ENCODE assay signal across 21 cellular contexts in genomic region chr5:138588013-138588788, GRCh38. TPM values are rescaled to one million over a fixed set of nuclear protein-coding genes. Genes with fewer than 3 reads are reported as not detected.
DNase-seq lines count a peak whose midpoint lies in the region; ATAC-seq and TF ChIP-seq lines count a peak whose summit lies in the region.
"Had no signal": no experiment of that assay in that cellular context is flagged by ENCODE, and none has a peak within 500 bp of the region (broad histone marks: within the 10 kb centered on the region; RNA-seq: fewer than 3 reads in every experiment).

No MANE protein-coding gene starts in this region.

- peaks cover 0 to 4% of the 10 kb centered on the region in 2 donors for H3K4me1 ChIP-seq in breast epithelium
- H3K4me1 ChIP-seq in HEK293 (ENCODE audit: control insufficient read depth, insufficient read depth, low read length), result 0 out of 2 replicates have a peak, but pooled peaks cover 5% of the 10 kb centered on the region
- no peaks in the 10 kb centered on the region for H3K4me1 ChIP-seq in mammary epithelial cell (ENCODE audit: insufficient read depth, low read length)
- H3K4me1 ChIP-seq: BE2C, BLaER1 had no signal

- dilution Hi-C loops in mammary epithelial cell (cut with HindIII; ENCODE audit: low sequenced_read_pairs), result loop anchor here (5.0 kb wide), 1 partner anchor 104 kb away; no protein-coding TSS in a partner anchor

- H3K27me3 Mint-ChIP-seq in MCF 10A (ENCODE audit: insufficient read depth, unreplicated experiment), result peaks cover 10% of the 10 kb centered on the region

- H3K4me3 ChIP-seq in breast epithelium (no peak overlapping the region), HEK293 (ENCODE audit: low read depth, low read length) (no peak overlapping the region), mammary epithelial cell (replicated peaks in 1 of 3; ENCODE audit: insufficient read depth in 1 of 3, low read depth in 2 of 3, low read length in 3 of 3) (no peak overlapping the region)
- H3K4me3 ChIP-seq: BLaER1 had no signal

- no peak overlapping the region for H2AFZ ChIP-seq in mammary epithelial cell (ENCODE audit: low read depth, low read length)

- no peak overlapping the region for H3K27ac Mint-ChIP-seq in MCF 10A (ENCODE audit: low read depth, unreplicated experiment)
- peak overlapping the region; percentile 13 for H3K27ac Mint-ChIP-seq in stimulated activated effector memory CD8-positive, alpha-beta T cell treated with anti-CD3 and anti-CD28 coated beads, Interleukin-12 subunit alpha, Interleukin-12 subunit beta, amount 100 ng/mL, for 72 hours
- H3K27ac Mint-ChIP-seq: CD4-positive, alpha-beta memory T cell; CD8-positive, alpha-beta memory T cell had no signal

- no peak for TF ChIP-seq CTCF in breast epithelium (IDR thresholded peaks at IDR 0.05)
- no peak for TF ChIP-seq CTCF in MCF 10A (IDR thresholded peaks at IDR 0.05; ENCODE audit: unreplicated experiment)
- TF ChIP-seq CTCF in HEK293 (tag by site-specific recombination; IDR thresholded peaks at IDR 0.05), result no peak
- TF ChIP-seq CTCF in mammary epithelial cell (conservative IDR thresholded peaks at IDR 0.05 in 1 of 2, IDR thresholded peaks at IDR 0.05 in 1 of 2; ENCODE audit: extremely low read depth in 1 of 2, insufficient read depth in 1 of 2, low read depth in 1 of 2, low read length in 2 of 2), result no peak

- H3K36me3 ChIP-seq in breast epithelium (no peaks in the 10 kb centered on the region), HEK293 (ENCODE audit: control insufficient read depth in 2 of 2, insufficient read depth in 1 of 2, low read length in 2 of 2) (no peaks in the 10 kb centered on the region), mammary epithelial cell (ENCODE audit: insufficient read depth, low read length) (no peaks in the 10 kb centered on the region)
- H3K36me3 ChIP-seq: BE2C, BLaER1 had no signal

- H3K9ac ChIP-seq in mammary epithelial cell (ENCODE audit: insufficient read depth, low read length), result no peak overlapping the region
- H3K9ac ChIP-seq: BLaER1 had no signal

- H3K79me2 ChIP-seq in mammary epithelial cell (ENCODE audit: insufficient read depth, low read length), result no peaks in the 10 kb centered on the region

- POLR2A ChIA-PET in MCF 10A (lab: Yijun Ruan, JAX), result interaction anchor here (0.5 to 5.5 kb wide), 9 partner anchors 8 to 1813 kb away, joined by 3 to 45 read pairs (median 3); partner anchors contain the start of genes ANKHD1, CTNNA1 and HSPA9
- POLR2A ChIA-PET in HEK293 (lab: Yijun Ruan, JAX), result interaction anchor here (1.2 kb wide), 1 partner anchor 13 kb away, joined by 3 read pairs; the partner anchor contains the start of gene HSPA9

- no peak overlapping the region for H3K4me3 Mint-ChIP-seq in MCF 10A (ENCODE audit: unreplicated experiment)
- no peak overlapping the region for H3K4me3 Mint-ChIP-seq in stimulated activated effector memory CD8-positive, alpha-beta T cell treated with anti-CD3 and anti-CD28 coated beads, Interleukin-12 subunit alpha, Interleukin-12 subunit beta, amount 100 ng/mL, for 72 hours
- H3K4me3 Mint-ChIP-seq: CD4-positive, CD25-positive, alpha-beta regulatory T cell; CD8-positive, alpha-beta memory T cell had no signal

- 9% methylated on average over 2 of the region's 2 CpGs for WGBS in mammary epithelial cell (ENCODE audit: low coverage, missing lambda C conversion rate)

- no peaks in the 10 kb centered on the region for H3K9me3 ChIP-seq in breast epithelium
- no peaks in the 10 kb centered on the region for H3K9me3 ChIP-seq in HEK293 (ENCODE audit: control insufficient read depth, insufficient read depth, low read depth, low read length)
- H3K9me3 ChIP-seq in mammary epithelial cell (replicated peaks; ENCODE audit: insufficient read depth, low read length), result no peaks in the 10 kb centered on the region
- H3K9me3 ChIP-seq: BE2C, BLaER1 had no signal

- BruUV-seq in MCF 10A (replicated peaks; lab: Mats Ljungman, UMichigan) (no TSS peak), mammary epithelial cell (replicated peaks; lab: Mats Ljungman, UMichigan) (no TSS peak)

- DNase-seq in breast epithelium (ENCODE audit: low spot score in 2 of 2) (peak in 1 of 2 donors; percentile 58), MCF 10A (ENCODE audit: unreplicated experiment) (no peak), mammary epithelial cell (peak; percentile 72), cardiac septum (ENCODE audit: low spot score) (no peak), SIG-M5 treated with dmso at 0.1 percent for 504 hours (lab: John Stamatoyannopoulos, UW; ENCODE audit: unreplicated experiment) (no peak)
- DNase-seq in stimulated activated effector memory CD8-positive, alpha-beta T cell treated with anti-CD3 and anti-CD28 coated beads, Interleukin-12 subunit alpha, Interleukin-12 subunit beta, amount 100 ng/mL, for 72 hours (ENCODE audit: low spot score in 2 of 2), result no peak
- DNase-seq in stimulated activated CD4-positive, alpha-beta T cell treated with anti-CD3 and anti-CD28 coated beads, Interleukin-1b, Interleukin-23, amount 100 ng/mL, for 48 hours, result no peak
- DNase-seq: 8988T; ACHN; BE2C; C1 segment of cervical spinal cord; Calu3; CD4-positive, alpha-beta memory T cell; CD4-positive, CD25-positive, alpha-beta regulatory T cell; CD8-positive, alpha-beta memory T cell; COR-L47; DMS79 treated with DMSO at 0.1 percent for 48 hours; GF-D8 had no signal

- TF ChIP-seq POLR2A in breast epithelium (IDR thresholded peaks at IDR 0.05), result no peak

- no peaks in the 10 kb centered on the region for H3K36me3 Mint-ChIP-seq in MCF 10A (ENCODE audit: insufficient read depth, unreplicated experiment)
- no peaks in the 10 kb centered on the region for H3K36me3 Mint-ChIP-seq in stimulated activated effector memory CD8-positive, alpha-beta T cell treated with anti-CD3 and anti-CD28 coated beads, Interleukin-12 subunit alpha, Interleukin-12 subunit beta, amount 100 ng/mL, for 72 hours
- H3K36me3 Mint-ChIP-seq: CD14-positive monocyte; CD4-positive, alpha-beta memory T cell; CD4-positive, CD25-positive, alpha-beta regulatory T cell; CD8-positive, alpha-beta memory T cell had no signal

- in situ Hi-C loops in mammary epithelial cell (cut with MboI; ENCODE audit: low sequenced_read_pairs in 2 of 2), result loop anchor here (25.0 kb wide), 2 partner anchors 174 to 674 kb away; partner anchors contain the start of gene CTNNA1 (in 1 of the 2)

- CTCF ChIA-PET in MCF 10A (lab: Yijun Ruan, JAX), result interaction anchor here (0.6 to 2.0 kb wide), 7 partner anchors 9 to 155 kb away, joined by 3 to 18 read pairs (median 5); no protein-coding TSS in a partner anchor
- CTCF ChIA-PET in HEK293 (lab: Yijun Ruan, JAX), result interaction anchor here (0.9 to 1.8 kb wide), 3 partner anchors 9 to 26 kb away, joined by 3 to 9 read pairs (median 3); no protein-coding TSS in a partner anchor
- CTCF ChIA-PET in mammary epithelial cell (lab: Charles Lee; ENCODE audit: low non-redundant PET), result interaction anchor here (0.8 kb wide), 1 partner anchor 137 kb away, joined by 3 read pairs; no protein-coding TSS in a partner anchor

- H3K4me1 Mint-ChIP-seq in MCF 10A (ENCODE audit: insufficient read depth, unreplicated experiment), result peaks cover 8% of the 10 kb centered on the region
- H3K4me1 Mint-ChIP-seq in stimulated activated effector memory CD8-positive, alpha-beta T cell treated with anti-CD3 and anti-CD28 coated beads, Interleukin-12 subunit alpha, Interleukin-12 subunit beta, amount 100 ng/mL, for 72 hours, result no peaks in the 10 kb centered on the region
- H3K4me1 Mint-ChIP-seq: CD14-positive monocyte; CD4-positive, alpha-beta memory T cell; CD4-positive, CD25-positive, alpha-beta regulatory T cell; CD8-positive, alpha-beta memory T cell had no signal

- H3K4me2 ChIP-seq in mammary epithelial cell (ENCODE audit: insufficient read depth, low read depth, low read length), result no peak overlapping the region
- H3K4me2 ChIP-seq: BLaER1 had no signal

- no peak for ATAC-seq in stimulated activated effector memory CD8-positive, alpha-beta T cell treated with anti-CD3 and anti-CD28 coated beads, Interleukin-12 subunit alpha, Interleukin-12 subunit beta, amount 100 ng/mL, for 72 hours

- H3K27ac ChIP-seq in breast epithelium, result peak overlapping the region; percentile 43 to 68
- no peak overlapping the region for H3K27ac ChIP-seq in HEK293 (ENCODE audit: extremely low read depth, low read depth, low read length)
- no peak overlapping the region for H3K27ac ChIP-seq in mammary epithelial cell (ENCODE audit: insufficient read depth, low read depth, low read length)
- H3K27ac ChIP-seq: BLaER1 had no signal

- no peaks in the 10 kb centered on the region for H4K20me1 ChIP-seq in mammary epithelial cell (ENCODE audit: insufficient read depth, low read length)
- H4K20me1 ChIP-seq: BLaER1 had no signal

- intact Hi-C loops in breast epithelium (cut with DNase I; ENCODE audit: low total_unique reads), result no loop called here
- intact Hi-C loops in MCF 10A (cut with micrococcal nuclease), result no loop called here
- intact Hi-C loops in mammary epithelial cell (cut with micrococcal nuclease), result no loop called here
- intact Hi-C loops in cardiac septum (cut with DNase I), result no loop called here

- H3K27me3 ChIP-seq in breast epithelium (no peaks in the 10 kb centered on the region), mammary epithelial cell (ENCODE audit: insufficient read depth, low read length) (no peaks in the 10 kb centered on the region)
- H3K27me3 ChIP-seq: BE2C, BLaER1 had no signal

- no peaks in the 10 kb centered on the region for H3K9me3 Mint-ChIP-seq in MCF 10A (ENCODE audit: unreplicated experiment)
- no peaks in the 10 kb centered on the region for H3K9me3 Mint-ChIP-seq in stimulated activated effector memory CD8-positive, alpha-beta T cell treated with anti-CD3 and anti-CD28 coated beads, Interleukin-12 subunit alpha, Interleukin-12 subunit beta, amount 100 ng/mL, for 72 hours
- H3K9me3 Mint-ChIP-seq: CD4-positive, alpha-beta memory T cell; CD4-positive, CD25-positive, alpha-beta regulatory T cell; CD8-positive, alpha-beta memory T cell had no signal

TF ChIP-seq in HEK293, 187 proteins besides CTCF, POLR2A, EP300 and RAD21 (continues in another document):
- TF ChIP-seq ZXDB (tag by site-specific recombination; IDR thresholded peaks at IDR 0.05) (no peak), ZNF354C (tag by site-specific recombination; IDR thresholded peaks at IDR 0.05; ENCODE audit: borderline replicate concordance, low read depth) (no peak), GFI1B (tag by site-specific recombination; IDR thresholded peaks at IDR 0.05) (no peak), ZFP3 (tag by site-specific recombination; IDR thresholded peaks at IDR 0.05; ENCODE audit: low read depth) (peak; percentile 92)

RNA-seq across cellular contexts. Expression of gene HSPA9, which starts 13.0 kb away (rescaled TPM):
- total RNA-seq in breast epithelium, result 100 to 1,000 TPM; 236 to 288 (median 266) TPM
- 1,057 and 1,102 TPM in 2 replicates for total RNA-seq in MCF 10A (2022)
- total RNA-seq in mammary epithelial cell, result 100 to 1,000 TPM; 301 to 332 TPM
- polyA plus RNA-seq in mammary epithelial cell, result 154 TPM
- 418 TPM for polyA minus RNA-seq in mammary epithelial cell
- 274 TPM for total RNA-seq in cardiac septum

RNA-seq across cellular contexts. Expression of gene ETF1, which starts 45.2 kb away (rescaled TPM):
- total RNA-seq in breast epithelium, result 100 to 1,000 TPM in 2 of 3 donors, 10 to 100 TPM in 1; 95.4 to 112 (median 104) TPM
- total RNA-seq in MCF 10A (2022), result 307 and 349 TPM in 2 replicates
- 100 to 1,000 TPM; 167 to 200 TPM for total RNA-seq in mammary epithelial cell
- 73.8 TPM for polyA plus RNA-seq in mammary epithelial cell
- polyA minus RNA-seq in mammary epithelial cell, result 86.8 TPM
- 86.8 TPM for total RNA-seq in cardiac septum

Comparison
In these comparisons a context has a peak if more than half of its experiments do, and no peak if none do; other contexts are left out.
1. H3K27ac ChIP-seq: peak in breast epithelium (2 of 2); none in HEK293 (single experiment) and mammary epithelial cell (single experiment).